8 cellular contexts compared by ENCODE assay signal in the genomic region with DNA sequence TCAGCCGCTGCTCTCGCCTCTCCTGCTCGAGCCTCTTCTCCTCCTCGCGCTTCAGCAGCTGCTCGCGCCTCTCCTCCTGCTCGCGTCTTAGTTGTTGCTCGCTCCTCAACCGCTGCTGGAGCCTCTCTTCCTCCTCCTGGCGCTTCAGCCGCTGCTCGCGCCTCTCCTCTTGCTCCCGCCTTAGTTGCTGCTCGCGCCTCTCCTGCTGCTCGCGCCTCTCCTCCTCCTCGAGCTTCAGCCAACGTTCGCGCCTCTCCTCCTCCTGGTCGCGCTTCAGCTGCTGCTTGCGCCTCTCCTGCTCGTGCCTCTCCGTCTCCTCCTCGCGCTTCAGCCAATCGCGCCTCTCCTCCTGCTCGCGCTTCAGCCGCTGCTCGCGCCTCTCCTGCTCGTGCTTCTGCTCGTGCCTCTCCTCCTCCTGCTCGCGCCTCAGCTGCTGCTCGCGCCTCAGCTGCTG. TPM values are rescaled to one million over a fixed set of nuclear protein-coding genes. Genes with fewer than 3 reads are reported as not detected.
A peak's percentile ranks its signal among the peaks of the same experiment; 100 is the strongest.
DNase-seq lines count a peak whose midpoint lies in the region; ATAC-seq and TF ChIP-seq lines count a peak whose summit lies in the region.

No MANE protein-coding gene starts in this region.

- WGBS in stomach, 5 donors, result 0 to 2% (median 1%) methylated on average over 43 to 44 of the region's 44 CpGs

- H3K4me3 ChIP-seq in NB4 (ENCODE audit: low read depth, low read length), result peak overlapping the region; percentile 60
- peak overlapping the region; percentile 42 to 65 (median 53) for H3K4me3 ChIP-seq in stomach

- peaks cover 3% of the 10 kb centered on the region for H3K36me3 Mint-ChIP-seq in activated T-helper 2 cell treated with anti-CD3 and anti-CD28 coated beads, Interferon-gamma antibody, Interleukin-2, Interleukin-4, amounts not matched to agents 10 μg/mL and 5 μg/mL and 100 μg/mL, durations not matched to agents 14 hours and 24 hours and 36 hours (ENCODE audit: low read depth)

- no peak overlapping the region for H3K27ac ChIP-seq in stomach

- peaks cover 8% of the 10 kb centered on the region for H3K27me3 Mint-ChIP-seq in activated T-helper 2 cell treated with anti-CD3 and anti-CD28 coated beads, Interferon-gamma antibody, Interleukin-2, Interleukin-4, amounts not matched to agents 10 μg/mL and 5 μg/mL and 100 μg/mL, durations not matched to agents 14 hours and 24 hours and 36 hours (ENCODE audit: low read depth)

- no peaks in the 10 kb centered on the region for H3K36me3 ChIP-seq in stomach

- H3K9me3 ChIP-seq in stomach, result peaks cover 12 to 24% (median 20%) of the 10 kb centered on the region in 4 donors

- intact Hi-C loops in activated T-helper 2 cell treated with anti-CD3 and anti-CD28 coated beads, Interferon-gamma antibody, Interleukin-2, Interleukin-4, amounts not matched to agents 10 μg/mL and 5 μg/mL and 100 μg/mL, durations not matched to agents 14 hours and 24 hours and 36 hours (cut with micrococcal nuclease), result loop anchor here (2.0 to 5.0 kb wide), 2 partner anchors 59 to 77 kb away; no protein-coding TSS in a partner anchor
- intact Hi-C loops in stomach (cut with DNase I; ENCODE audit: low total_unique reads), result no loop called here

- H3K9me3 Mint-ChIP-seq in activated T-helper 2 cell treated with anti-CD3 and anti-CD28 coated beads, Interferon-gamma antibody, Interleukin-2, Interleukin-4, amounts not matched to agents 10 μg/mL and 5 μg/mL and 100 μg/mL, durations not matched to agents 14 hours and 24 hours and 36 hours, result no peaks in the 10 kb centered on the region

- no peak for TF ChIP-seq EP300 in stomach (IDR thresholded peaks at IDR 0.05)

- H3K27me3 ChIP-seq in stomach, result peaks cover 42 to 100% (median 90%) of the 10 kb centered on the region in 3 donors

- TF ChIP-seq POLR2A in NB4 (IDR thresholded peaks at IDR 0.05; ENCODE audit: extremely low read depth, insufficient read length), result no peak
- no peak for TF ChIP-seq POLR2A in stomach (IDR thresholded peaks at IDR 0.05)

- H3K4me1 Mint-ChIP-seq in activated T-helper 2 cell treated with anti-CD3 and anti-CD28 coated beads, Interferon-gamma antibody, Interleukin-2, Interleukin-4, amounts not matched to agents 10 μg/mL and 5 μg/mL and 100 μg/mL, durations not matched to agents 14 hours and 24 hours and 36 hours (ENCODE audit: low read depth), result peaks cover 2% of the 10 kb centered on the region

- DNase-seq in EH (ENCODE audit: low read depth) (peak; percentile 50), NB4 (ENCODE audit: low read depth) (no peak), iPS-NIHi11 (ENCODE audit: low spot score) (peak; percentile 21), stomach (no peak), NCI-H2081 (lab: John Stamatoyannopoulos, UW) (no peak), HPDE6-E6E7 (ENCODE audit: extremely low spot score) (no peak)
- DNase-seq in activated T-helper 2 cell treated with anti-CD3 and anti-CD28 coated beads, Interferon-gamma antibody, Interleukin-2, Interleukin-4, amounts not matched to agents 10 μg/mL and 5 μg/mL and 100 μg/mL, durations not matched to agents 14 hours and 24 hours and 36 hours (ENCODE audit: low spot score), result peak; percentile 31

- peaks cover 33 to 57% (median 45%) of the 10 kb centered on the region in 4 donors for H3K4me1 ChIP-seq in stomach

- H3K27ac Mint-ChIP-seq in activated T-helper 2 cell treated with anti-CD3 and anti-CD28 coated beads, Interferon-gamma antibody, Interleukin-2, Interleukin-4, amounts not matched to agents 10 μg/mL and 5 μg/mL and 100 μg/mL, durations not matched to agents 14 hours and 24 hours and 36 hours, result no peak overlapping the region

- no peak for ATAC-seq in HG03139 (IDR thresholded peaks at IDR 0.05; ENCODE audit: unreplicated experiment)

- TF ChIP-seq CTCF in NB4 (IDR thresholded peaks at IDR 0.05; ENCODE audit: low read depth, low read length) (no peak), stomach (IDR thresholded peaks at IDR 0.05) (no peak)

- no peak overlapping the region for H3K4me3 Mint-ChIP-seq in activated T-helper 2 cell treated with anti-CD3 and anti-CD28 coated beads, Interferon-gamma antibody, Interleukin-2, Interleukin-4, amounts not matched to agents 10 μg/mL and 5 μg/mL and 100 μg/mL, durations not matched to agents 14 hours and 24 hours and 36 hours (ENCODE audit: low read depth)

RNA-seq across cellular contexts. Expression of a gene that starts 3.7 kb away (rescaled TPM):
- total RNA-seq in activated T-helper 2 cell treated with anti-CD3 and anti-CD28 coated beads, Interferon-gamma antibody, Interleukin-2, Interleukin-4, amounts not matched to agents 10 μg/mL and 5 μg/mL and 100 μg/mL, durations not matched to agents 14 hours and 24 hours and 36 hours, result 0.02 TPM in 1 of 2 replicates, not detected in the other
- not detected for total RNA-seq in stomach
- under 1 TPM in 1 of 3 donors, not detected in 2; 0.13 TPM for polyA plus RNA-seq in stomach

RNA-seq across cellular contexts. Expression of a gene that starts 22.7 kb away (rescaled TPM):
- not detected in 2 replicates for total RNA-seq in activated T-helper 2 cell treated with anti-CD3 and anti-CD28 coated beads, Interferon-gamma antibody, Interleukin-2, Interleukin-4, amounts not matched to agents 10 μg/mL and 5 μg/mL and 100 μg/mL, durations not matched to agents 14 hours and 24 hours and 36 hours
- total RNA-seq in stomach, result under 1 TPM in 1 of 5 donors, not detected in 4; 0.18 TPM
- not detected for polyA plus RNA-seq in stomach

RNA-seq across cellular contexts. Expression of a gene that starts 47.5 kb away (rescaled TPM):
- not detected in 2 replicates for total RNA-seq in activated T-helper 2 cell treated with anti-CD3 and anti-CD28 coated beads, Interferon-gamma antibody, Interleukin-2, Interleukin-4, amounts not matched to agents 10 μg/mL and 5 μg/mL and 100 μg/mL, durations not matched to agents 14 hours and 24 hours and 36 hours
- total RNA-seq in stomach, result not detected
- polyA plus RNA-seq in stomach, result under 1 TPM in 1 of 3 donors, not detected in 2; 0.31 TPM

Comparison
In these comparisons a context has a peak if more than half of its experiments do, and no peak if none do; other contexts are left out.
1. DNase-seq: peak in EH (single experiment), activated T-helper 2 cell treated with anti-CD3 and anti-CD28 coated beads, Interferon-gamma antibody, Interleukin-2, Interleukin-4, amounts not matched to agents 10 μg/mL and 5 μg/mL and 100 μg/mL, durations not matched to agents 14 hours and 24 hours and 36 hours (single experiment) and iPS-NIHi11 (single experiment); none in NB4 (single experiment), stomach (single experiment), NCI-H2081 (0 of 2) and HPDE6-E6E7 (single experiment).